In the genomic region with DNA sequence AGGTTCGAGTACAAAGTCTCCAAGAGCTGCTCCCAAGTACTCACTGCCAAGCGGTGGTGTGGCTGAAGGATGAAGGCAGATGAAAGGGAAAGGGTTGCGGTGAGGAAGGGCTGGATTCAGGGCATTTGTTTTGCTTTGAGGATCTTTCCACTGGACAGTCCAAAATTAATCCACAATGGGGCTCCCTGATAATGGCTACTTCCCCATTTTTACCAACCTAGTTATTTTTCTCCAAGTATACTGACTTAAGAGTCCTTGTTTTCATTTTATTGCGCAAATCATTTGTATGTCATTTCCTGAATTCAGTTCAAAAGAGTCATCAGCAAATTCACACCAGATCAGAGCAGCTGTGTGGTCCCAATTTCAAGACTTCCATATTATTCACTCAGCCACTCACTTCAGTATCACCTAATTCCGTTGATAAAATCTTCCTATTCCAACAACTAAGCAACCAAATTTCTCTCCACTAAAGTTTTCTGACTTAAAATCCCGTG, we compare ENCODE assay signal across 8 cellular contexts. TPM values are rescaled to one million over a fixed set of nuclear protein-coding genes. Genes with fewer than 3 reads are reported as not detected.
DNase-seq lines count a peak whose midpoint lies in the region; ATAC-seq and TF ChIP-seq lines count a peak whose summit lies in the region.

No MANE protein-coding gene starts in this region.

- H3K4me1 ChIP-seq in SK-N-SH (ENCODE audit: control insufficient read depth in 1 of 2, insufficient read depth in 2 of 2, low read depth in 1 of 2, low read length in 1 of 2) (peaks cover 6 to 10% of the 10 kb centered on the region in 2 experiments; a peak in 3 of 4 replicates), heart right ventricle (peaks cover 0 to 50% (median 15%) of the 10 kb centered on the region in 9 donors), gastrocnemius medialis (peaks cover 7 to 22% of the 10 kb centered on the region in 2 donors)

- DNase-seq in SK-N-SH (no peak), heart right ventricle (no peak), gastrocnemius medialis (no peak)
- no peak for DNase-seq in activated CD4-positive, alpha-beta memory T cell treated with anti-CD3 and anti-CD28 coated beads for 36 hours

- peaks cover 36% of the 10 kb centered on the region for H3K27me3 Mint-ChIP-seq in activated CD4-positive, alpha-beta memory T cell treated with anti-CD3 and anti-CD28 coated beads for 36 hours

- peak overlapping the region; percentile 62 for H3K4me3 Mint-ChIP-seq in activated CD4-positive, alpha-beta memory T cell treated with anti-CD3 and anti-CD28 coated beads for 36 hours

- H4K20me1 ChIP-seq in SK-N-SH (ENCODE audit: insufficient read depth): no peaks in the 10 kb centered on the region

- H3F3A ChIP-seq in SK-N-SH (replicated peaks; ENCODE audit: insufficient read depth): peaks cover 11% of the 10 kb centered on the region

- intact Hi-C loops in activated CD4-positive, alpha-beta memory T cell treated with anti-CD3 and anti-CD28 coated beads for 36 hours (cut with micrococcal nuclease): no loop called here
- intact Hi-C loops in heart right ventricle (cut with DNase I): loop anchor here in 1 of 10 donors (10.0 kb wide), 1 partner anchor 50 kb away; no protein-coding TSS in a partner anchor
- intact Hi-C loops in gastrocnemius medialis (cut with DNase I; ENCODE audit: low total_unique reads): no loop called here

- H3K36me3 ChIP-seq in SK-N-SH (replicated peaks in 1 of 2; ENCODE audit: control insufficient read depth in 1 of 2, insufficient read depth in 2 of 2, low read length in 1 of 2): peaks cover 0 to 1% of the 10 kb centered on the region in 2 experiments
- H3K36me3 ChIP-seq in heart right ventricle: no peaks in the 10 kb centered on the region
- H3K36me3 ChIP-seq in gastrocnemius medialis: no peaks in the 10 kb centered on the region

- no peak for TF ChIP-seq POLR2A in gastrocnemius medialis (IDR thresholded peaks at IDR 0.05)

- H3K9me2 ChIP-seq in SK-N-SH: no peaks in the 10 kb centered on the region

- peak overlapping the region; percentile 82; the same call in 1 of the 2 replicates for H3K9ac ChIP-seq in SK-N-SH

- H3K4me3 ChIP-seq in SK-N-SH (ENCODE audit: low read depth in 2 of 2, low read length in 1 of 2) (peak overlapping the region; percentile 87 to 93; a peak in 3 of 4 replicates), heart right ventricle (peak overlapping the region; percentile 20 to 85 (median 76)), gastrocnemius medialis (peak overlapping the region; percentile 47 to 94 (median 80))

- peaks cover 37% of the 10 kb centered on the region for H3K79me2 ChIP-seq in SK-N-SH (ENCODE audit: insufficient read depth)

- in situ Hi-C loops in gastrocnemius medialis (cut with MboI; ENCODE audit: low sequenced_read_pairs in 4 of 4): loop anchor here in 1 of 4 donors (10.0 kb wide), 1 partner anchor 80 kb away; no protein-coding TSS in a partner anchor

- H3K27ac ChIP-seq in SK-N-SH (ENCODE audit: low read depth in 2 of 2, low read length in 1 of 2): no peak overlapping the region
- peak overlapping the region; percentile 67 to 94 (median 82) for H3K27ac ChIP-seq in heart right ventricle
- H3K27ac ChIP-seq in gastrocnemius medialis: peak overlapping the region; percentile 78 to 82 (median 80)

- H3K27me3 ChIP-seq in SK-N-SH (ENCODE audit: insufficient read depth) (no peaks in the 10 kb centered on the region), heart right ventricle (no peaks in the 10 kb centered on the region), gastrocnemius medialis (no peaks in the 10 kb centered on the region)

- TF ChIP-seq CTCF in SK-N-SH (IDR thresholded peaks at IDR 0.05) (no peak), heart right ventricle (IDR thresholded peaks at IDR 0.05) (no peak), gastrocnemius medialis (IDR thresholded peaks at IDR 0.05 in 4 of 5, conservative IDR thresholded peaks at IDR 0.05 in 1 of 5) (no peak)

- CTCF ChIA-PET in SK-N-SH (lab: Yijun Ruan, JAX): no interaction called here
- CTCF ChIA-PET in activated CD4-positive, alpha-beta memory T cell treated with anti-CD3 and anti-CD28 coated beads for 36 hours (lab: Charles Lee): no interaction called here

- no peak for ATAC-seq in SK-N-SH treated with all-trans-retinoic acid at 6 μM for 48 hours
- peak in 7 of 8 donors; percentile 19 to 64 (median 30) for ATAC-seq in heart right ventricle
- peak; percentile 2 to 17 for ATAC-seq in gastrocnemius medialis
- ATAC-seq in GM19455 (IDR thresholded peaks at IDR 0.05; ENCODE audit: unreplicated experiment): no peak
- ATAC-seq in GM18511 (IDR thresholded peaks at IDR 0.05; ENCODE audit: unreplicated experiment): no peak
- ATAC-seq in HG02763 (IDR thresholded peaks at IDR 0.05; ENCODE audit: unreplicated experiment): no peak

- H3K4me2 ChIP-seq in SK-N-SH: peak overlapping the region; percentile 69; the same call in 1 of the 2 replicates

- H3K4me1 Mint-ChIP-seq in activated CD4-positive, alpha-beta memory T cell treated with anti-CD3 and anti-CD28 coated beads for 36 hours (ENCODE audit: low read depth): peaks cover 26% of the 10 kb centered on the region

- TF ChIP-seq RAD21 in SK-N-SH (IDR thresholded peaks at IDR 0.05; ENCODE audit: low read length): no peak

- H3K9me3 Mint-ChIP-seq in activated CD4-positive, alpha-beta memory T cell treated with anti-CD3 and anti-CD28 coated beads for 36 hours: peaks cover 2% of the 10 kb centered on the region

- no peaks in the 10 kb centered on the region for H3K36me3 Mint-ChIP-seq in activated CD4-positive, alpha-beta memory T cell treated with anti-CD3 and anti-CD28 coated beads for 36 hours

- H3K9me3 ChIP-seq in SK-N-SH (no peaks in the 10 kb centered on the region), heart right ventricle (no peaks in the 10 kb centered on the region), gastrocnemius medialis (no peaks in the 10 kb centered on the region)

- POLR2A ChIA-PET in SK-N-SH (lab: Yijun Ruan, JAX): no interaction called here
- POLR2A ChIA-PET in activated CD4-positive, alpha-beta memory T cell treated with anti-CD3 and anti-CD28 coated beads for 36 hours (lab: Charles Lee): no interaction called here

- H3K27ac Mint-ChIP-seq in activated CD4-positive, alpha-beta memory T cell treated with anti-CD3 and anti-CD28 coated beads for 36 hours: peak overlapping the region; percentile 25

- TF ChIP-seq EP300 in SK-N-SH (IDR thresholded peaks at IDR 0.05; ENCODE audit: borderline replicate concordance in 1 of 2, low read depth in 1 of 2, low read length in 1 of 2): no peak

- peak overlapping the region; percentile 95 for H2AFZ ChIP-seq in SK-N-SH (ENCODE audit: low read depth)

- WGBS in SK-N-SH (ENCODE audit: low lambda C conversion rate): 81% methylated on average over 4 of the region's 6 CpGs
- 55 to 57% methylated on average over 6 of the region's 6 CpGs for whole genome bisulfite sequencing in heart right ventricle, 2 donors

TF ChIP-seq in SK-N-SH, 30 proteins besides CTCF, POLR2A, EP300 and RAD21 (continues in another document):
- no peak for TF ChIP-seq RCOR1 (IDR thresholded peaks at IDR 0.05; ENCODE audit: low read length)
- TF ChIP-seq SIN3A (IDR thresholded peaks at IDR 0.05; ENCODE audit: borderline replicate concordance, low read depth, low read length): no peak
- TF ChIP-seq, protein P1, sequence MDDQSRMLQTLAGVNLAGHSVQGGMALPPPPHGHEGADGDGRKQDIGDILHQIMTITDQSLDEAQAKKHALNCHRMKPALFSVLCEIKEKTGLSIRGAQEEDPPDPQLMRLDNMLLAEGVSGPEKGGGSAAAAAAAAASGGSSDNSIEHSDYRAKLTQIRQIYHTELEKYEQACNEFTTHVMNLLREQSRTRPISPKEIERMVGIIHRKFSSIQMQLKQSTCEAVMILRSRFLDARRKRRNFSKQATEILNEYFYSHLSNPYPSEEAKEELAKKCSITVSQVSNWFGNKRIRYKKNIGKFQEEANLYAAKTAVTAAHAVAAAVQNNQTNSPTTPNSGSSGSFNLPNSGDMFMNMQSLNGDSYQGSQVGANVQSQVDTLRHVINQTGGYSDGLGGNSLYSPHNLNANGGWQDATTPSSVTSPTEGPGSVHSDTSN (IDR thresholded peaks at IDR 0.05): no peak
- no peak for TF ChIP-seq JUND (IDR thresholded peaks at IDR 0.05)
- no peak for TF ChIP-seq GATA2 (CRISPR knock-in tag; IDR thresholded peaks at IDR 0.05)
- TF ChIP-seq FOXJ3 (CRISPR knock-in tag; IDR thresholded peaks at IDR 0.05): no peak
- no peak for TF ChIP-seq EZH2phosphoT487 (IDR thresholded peaks at IDR 0.05; ENCODE audit: borderline replicate concordance, low read depth)
- no peak for TF ChIP-seq TEAD4 (IDR thresholded peaks at IDR 0.05; ENCODE audit: borderline replicate concordance, insufficient read depth)
- TF ChIP-seq YY1 (IDR thresholded peaks at IDR 0.05; ENCODE audit: low read depth): no peak
- TF ChIP-seq GABPA (IDR thresholded peaks at IDR 0.05; ENCODE audit: low read depth): no peak

TF ChIP-seq in SK-N-SH treated with all-trans-retinoic acid at 6 μM for 48 hours, 23 proteins besides CTCF, POLR2A, EP300 and RAD21:
- no peak for TF ChIP-seq ZNF565 (CRISPR knock-in tag; conservative IDR thresholded peaks at IDR 0.05; ENCODE audit: low read depth)
- no peak for TF ChIP-seq OSR1 (CRISPR knock-in tag; IDR thresholded peaks at IDR 0.05)
- no peak for TF ChIP-seq ZC3H10 (CRISPR knock-in tag; IDR thresholded peaks at IDR 0.05)
- no peak for TF ChIP-seq ZNF70 (CRISPR knock-in tag; IDR thresholded peaks at IDR 0.05)
- no peak for TF ChIP-seq ARNTL (CRISPR knock-in tag; IDR thresholded peaks at IDR 0.05; ENCODE audit: borderline replicate concordance, low read depth)
- TF ChIP-seq ZFP3 (CRISPR knock-in tag; IDR thresholded peaks at IDR 0.05): no peak
- no peak for TF ChIP-seq ESRRG (CRISPR knock-in tag; IDR thresholded peaks at IDR 0.05)
- no peak for TF ChIP-seq CSDC2 (CRISPR knock-in tag; IDR thresholded peaks at IDR 0.05)

RNA-seq across cellular contexts. Expression of a gene that starts 0.5 kb away (rescaled TPM):
- polyA plus RNA-seq in SK-N-SH (2012; rRNA removed) (4.6 and 5.1 TPM in 2 replicates), heart right ventricle (1 to 10 TPM; 6.0 to 8.0 TPM)
- polyA plus RNA-seq in SK-N-SH (2012; cell fraction: cytosol; rRNA removed): 6.4 and 7.1 TPM in 2 replicates
- polyA plus RNA-seq in SK-N-SH (2012; cell fraction: nucleus; rRNA removed): 8.3 and 12.1 TPM in 2 replicates
- 10 to 100 TPM; 11.6 to 13.1 TPM for total RNA-seq in activated CD4-positive, alpha-beta memory T cell treated with anti-CD3 and anti-CD28 coated beads for 36 hours
- total RNA-seq in heart right ventricle (10 to 100 TPM; 28.6 to 41.7 (median 35.6) TPM), gastrocnemius medialis (10 to 100 TPM in 1 of 4 donors, 1 to 10 TPM in 3; 4.1 to 11.0 (median 8.6) TPM)

Comparison
In these comparisons a context has a peak if more than half of its experiments do, and no peak if none do; other contexts are left out.
1. H3K27ac ChIP-seq: peak in heart right ventricle (10 of 10) and gastrocnemius medialis (4 of 4); none in SK-N-SH (0 of 2).
2. ATAC-seq: peak in heart right ventricle (7 of 8) and gastrocnemius medialis (2 of 2); none in SK-N-SH treated with all-trans-retinoic acid at 6 μM for 48 hours (single experiment), GM19455 (single experiment), GM18511 (single experiment) and HG02763 (single experiment).
3. Peak in every context shown above with its lines, with median percentiles within 50 percentile points of each other: H3K4me3 ChIP-seq.